ENCODE assay signal across 8 cellular contexts in the genomic region with DNA sequence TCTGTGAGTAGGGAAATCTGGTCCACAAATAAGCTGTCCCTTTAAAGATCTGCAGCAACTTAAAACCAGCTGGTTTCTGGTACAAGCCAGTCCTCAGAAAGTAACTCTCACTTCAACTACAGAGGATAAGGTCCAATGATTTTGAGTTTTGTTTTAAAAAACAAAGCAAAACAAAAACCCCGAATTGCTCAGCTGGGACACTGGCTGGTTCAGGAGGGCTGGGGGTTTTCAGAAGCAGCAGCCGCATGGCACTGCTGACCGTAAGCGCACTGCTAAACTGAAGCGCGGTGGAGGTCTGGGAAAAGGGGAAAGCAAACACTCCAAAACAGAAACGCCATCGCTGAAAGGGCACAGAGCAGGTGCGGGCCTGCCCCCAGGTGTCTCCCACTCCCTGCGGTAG. TPM values are rescaled to one million over a fixed set of nuclear protein-coding genes. Genes with fewer than 3 reads are reported as not detected.
DNase-seq lines count a peak whose midpoint lies in the region; ATAC-seq and TF ChIP-seq lines count a peak whose summit lies in the region.

No MANE protein-coding gene starts in this region.

- no peaks in the 10 kb centered on the region for H3K27me3 Mint-ChIP-seq in osteocyte (ENCODE audit: unreplicated experiment)

- H3K4me1 Mint-ChIP-seq in osteocyte (ENCODE audit: unreplicated experiment): peaks cover 34% of the 10 kb centered on the region

- H3K36me3 Mint-ChIP-seq in osteocyte (ENCODE audit: unreplicated experiment): peaks cover 3% of the 10 kb centered on the region

- no peak overlapping the region for H3K4me3 Mint-ChIP-seq in osteocyte (ENCODE audit: unreplicated experiment)

- peak; percentile 65 for ATAC-seq in GM18870 (IDR thresholded peaks at IDR 0.05; ENCODE audit: unreplicated experiment)
- ATAC-seq in HG02588 (IDR thresholded peaks at IDR 0.05; ENCODE audit: unreplicated experiment): peak; percentile 51
- peak; percentile 62 for ATAC-seq in HG03575 (IDR thresholded peaks at IDR 0.05; ENCODE audit: extremely low read depth, insufficient number of reproducible peaks, low FRiP score, unreplicated experiment)

- no peak for TF ChIP-seq CTCF in osteocyte (IDR thresholded peaks at IDR 0.05)

- H3K27ac Mint-ChIP-seq in osteocyte (ENCODE audit: unreplicated experiment): peak overlapping the region; percentile 76

- H3K9me3 Mint-ChIP-seq in osteocyte (ENCODE audit: unreplicated experiment): no peaks in the 10 kb centered on the region

- DNase-seq in osteocyte (ENCODE audit: extremely low spot score, unreplicated experiment) (no peak), HT-29 (ENCODE audit: low spot score) (no peak), HUDEP-2 (lab: John Stamatoyannopoulos, UW; ENCODE audit: unreplicated experiment in 76 of 76) (no peak), DMS79 (lab: John Stamatoyannopoulos, UW) (no peak), inferior parietal cortex (ENCODE audit: extremely low spot score) (no peak)

RNA-seq across cellular contexts. Expression of gene MICAL3, which starts 59.7 kb away (rescaled TPM):
- 44.2 and 47.9 TPM in 2 replicates for total RNA-seq in osteocyte
- total RNA-seq in HT-29 (2014; rRNA removed; shearing (Covaris generic)): 7.7 and 11.2 TPM in 2 replicates
